11 cellular contexts compared by ENCODE assay signal in genomic region chr1:110100335-110100734, GRCh38. TPM values are rescaled to one million over a fixed set of nuclear protein-coding genes. Genes with fewer than 3 reads are reported as not detected.
"Had no signal": no experiment of that assay in that cellular context is flagged by ENCODE, and none has a peak within 500 bp of the region (broad histone marks: within the 10 kb centered on the region; RNA-seq: fewer than 3 reads in every experiment).

No MANE protein-coding gene starts in this region.

- FAIRE-seq: H54, HTR-8/SVneo, K562 had no signal

- H3K9me3 Mint-ChIP-seq: H9 had no signal

- H3K27ac Mint-ChIP-seq: H9 had no signal

- H3K4me3 ChIP-seq: GM23248, K562 had no signal

- H3K9ac ChIP-seq: GM23248 had no signal

- H3K27ac ChIP-seq: GM23248 had no signal

- DNase-seq: GM23248, GOT3, H9, HCEC 1CT, IMR-90, Kasumi-1, KG1 had no signal

- H2AFZ ChIP-seq: GM23248 had no signal

- H3K4me3 Mint-ChIP-seq: H9 had no signal

RNA-seq across cellular contexts. Expression of gene UBL4B, which starts 11.9 kb away (rescaled TPM):
- total RNA-seq: GM23248, H9, HT-29, IMR-90, K562 had no signal
- polyA plus RNA-seq: GM23248, IMR-90, K562 had no signal

RNA-seq across cellular contexts. Expression of gene ALX3, which starts 29.9 kb away (rescaled TPM):
- total RNA-seq: GM23248, H9, HT-29, IMR-90, K562 had no signal
- polyA plus RNA-seq: GM23248, IMR-90, K562 had no signal

RNA-seq across cellular contexts. Expression of gene SLC6A17, which starts 50.0 kb away (rescaled TPM):
- total RNA-seq: HT-29, K562 had no signal
- polyA plus RNA-seq: K562 had no signal
